ENCODE assay signal across 8 cellular contexts in genomic region chr11:33723238-33723881, GRCh38. TPM values are rescaled to one million over a fixed set of nuclear protein-coding genes. Genes with fewer than 3 reads are reported as not detected.
A peak's percentile ranks its signal among the peaks of the same experiment; 100 is the strongest.
DNase-seq lines count a peak whose midpoint lies in the region; ATAC-seq and TF ChIP-seq lines count a peak whose summit lies in the region.

No MANE protein-coding gene starts in this region.

- peak overlapping the region; percentile 97 for H3K27ac Mint-ChIP-seq in dendritic cell treated with granulocyte-macrophage colony-stimulating factor and Interleukin-4, amounts not matched to agents 40 ng/mL and 50 ng/mL, for 4 days
- peak overlapping the region in 4 of 6 donors; percentile 47 to 63 (median 60) for H3K27ac Mint-ChIP-seq in naive B cell

- no peak for TF ChIP-seq POLR2A in NB4 (IDR thresholded peaks at IDR 0.05; ENCODE audit: extremely low read depth, insufficient read length)

- H3K36me3 Mint-ChIP-seq in dendritic cell treated with granulocyte-macrophage colony-stimulating factor and Interleukin-4, amounts not matched to agents 40 ng/mL and 50 ng/mL, for 4 days (ENCODE audit: low read depth): peaks cover 73% of the 10 kb centered on the region
- H3K36me3 Mint-ChIP-seq in naive B cell: no peaks in the 10 kb centered on the region

- intact Hi-C loops in dendritic cell treated with granulocyte-macrophage colony-stimulating factor and Interleukin-4, amounts not matched to agents 40 ng/mL and 50 ng/mL, for 4 days (cut with micrococcal nuclease): loop anchor here (1.0 to 2.0 kb wide), 2 partner anchors 8 to 13 kb away; partner anchors contain the start of gene CD59

- DNase-seq in GM04504 (ENCODE audit: low read depth) (peak; percentile 97), NB4 (ENCODE audit: low read depth) (peak; percentile 82), naive B cell (no peak), NK-92 (lab: John Stamatoyannopoulos, UW; ENCODE audit: unreplicated experiment) (no peak)
- DNase-seq in stimulated activated CD8-positive, alpha-beta memory T cell treated with anti-CD3 and anti-CD28 coated beads, Interleukin-4, amount 100 ng/mL, for 48 hours: no peak
- DNase-seq in stimulated activated CD4-positive, alpha-beta T cell treated with anti-CD3 and anti-CD28 coated beads, Interleukin-4, amount 100 ng/mL, for 24 hours: no peak

- no peaks in the 10 kb centered on the region for H3K27me3 Mint-ChIP-seq in dendritic cell treated with granulocyte-macrophage colony-stimulating factor and Interleukin-4, amounts not matched to agents 40 ng/mL and 50 ng/mL, for 4 days
- H3K27me3 Mint-ChIP-seq in naive B cell: no peaks in the 10 kb centered on the region

- peaks cover 76% of the 10 kb centered on the region for H3K4me1 Mint-ChIP-seq in dendritic cell treated with granulocyte-macrophage colony-stimulating factor and Interleukin-4, amounts not matched to agents 40 ng/mL and 50 ng/mL, for 4 days (ENCODE audit: low read depth)
- H3K4me1 Mint-ChIP-seq in naive B cell: peaks cover 18 to 34% (median 20%) of the 10 kb centered on the region in 3 donors

- peak overlapping the region; percentile 65 for H3K4me3 Mint-ChIP-seq in dendritic cell treated with granulocyte-macrophage colony-stimulating factor and Interleukin-4, amounts not matched to agents 40 ng/mL and 50 ng/mL, for 4 days
- peak overlapping the region in 1 of 8 donors; percentile 42 for H3K4me3 Mint-ChIP-seq in naive B cell

- no peaks in the 10 kb centered on the region for H3K9me3 Mint-ChIP-seq in dendritic cell treated with granulocyte-macrophage colony-stimulating factor and Interleukin-4, amounts not matched to agents 40 ng/mL and 50 ng/mL, for 4 days
- peaks cover 0 to 2% (median 0%) of the 10 kb centered on the region in 7 donors for H3K9me3 Mint-ChIP-seq in naive B cell

- ATAC-seq in naive B cell (ENCODE audit: low read depth in 2 of 2) (peak; percentile 23), HG03342 (IDR thresholded peaks at IDR 0.05; ENCODE audit: unreplicated experiment) (no peak)

- TF ChIP-seq CTCF in NB4 (IDR thresholded peaks at IDR 0.05; ENCODE audit: low read depth, low read length): no peak

- H3K4me3 ChIP-seq in NB4 (ENCODE audit: low read depth, low read length): no peak overlapping the region

RNA-seq across cellular contexts. Expression of gene CD59, which starts 12.9 kb away (rescaled TPM):
- 10 to 100 TPM; 28.0 to 54.2 (median 39.9) TPM for polyA plus RNA-seq in naive B cell (ENCODE audit: low read depth in 6 of 6)

RNA-seq across cellular contexts. Expression of gene C11orf91, which starts 22.7 kb away (rescaled TPM):
- not detected for polyA plus RNA-seq in naive B cell (ENCODE audit: low read depth in 6 of 6)

RNA-seq across cellular contexts. Expression of gene FBXO3, which starts 51.0 kb away (rescaled TPM):
- polyA plus RNA-seq in naive B cell (ENCODE audit: low read depth in 6 of 6): 10 to 100 TPM; 19.5 to 32.7 (median 28.6) TPM

Comparison
In these comparisons a context has a peak if more than half of its experiments do, and no peak if none do; other contexts are left out.
1. DNase-seq: peak in GM04504 (single experiment) and NB4 (single experiment); none in naive B cell (single experiment), NK-92 (single experiment), stimulated activated CD8-positive, alpha-beta memory T cell treated with anti-CD3 and anti-CD28 coated beads, Interleukin-4, amount 100 ng/mL, for 48 hours (single experiment) and stimulated activated CD4-positive, alpha-beta T cell treated with anti-CD3 and anti-CD28 coated beads, Interleukin-4, amount 100 ng/mL, for 24 hours (single experiment).